1 cellular context compared by ENCODE assay signal in the genomic region with DNA sequence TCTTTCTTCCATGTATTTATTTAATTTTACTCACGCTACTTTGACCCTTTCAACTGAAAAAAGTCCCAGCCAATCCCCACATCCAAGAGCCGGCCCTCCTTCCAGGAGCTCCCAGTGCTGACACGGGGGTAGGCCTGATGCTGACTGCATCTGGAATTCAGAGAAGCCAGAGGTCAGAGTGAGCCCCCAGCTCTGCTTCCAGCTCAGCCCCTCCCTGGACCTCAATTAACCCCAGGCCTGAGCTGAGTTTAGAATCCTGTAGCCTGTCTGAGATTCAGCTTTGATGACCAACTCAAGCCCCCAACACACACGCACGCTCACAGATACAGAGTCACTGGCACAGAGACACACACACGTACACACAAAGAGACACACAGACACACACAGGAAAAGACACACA.
TF ChIP-seq lines count a peak whose summit lies in the region.

No MANE protein-coding gene starts in this region.

TF ChIP-seq in H1, 55 proteins besides CTCF, POLR2A, EP300 and RAD21 (continued from another document):
- TF ChIP-seq SUZ12 (IDR thresholded peaks at IDR 0.05; ENCODE audit: low read length) (no peak), CBX5 (IDR thresholded peaks at IDR 0.05; ENCODE audit: low read depth, low read length) (no peak), CBX8 (IDR thresholded peaks at IDR 0.05; ENCODE audit: borderline replicate concordance, low read depth, low read length) (no peak)
